Comparison of ENCODE assay signal across 7 cellular contexts in the genomic region with DNA sequence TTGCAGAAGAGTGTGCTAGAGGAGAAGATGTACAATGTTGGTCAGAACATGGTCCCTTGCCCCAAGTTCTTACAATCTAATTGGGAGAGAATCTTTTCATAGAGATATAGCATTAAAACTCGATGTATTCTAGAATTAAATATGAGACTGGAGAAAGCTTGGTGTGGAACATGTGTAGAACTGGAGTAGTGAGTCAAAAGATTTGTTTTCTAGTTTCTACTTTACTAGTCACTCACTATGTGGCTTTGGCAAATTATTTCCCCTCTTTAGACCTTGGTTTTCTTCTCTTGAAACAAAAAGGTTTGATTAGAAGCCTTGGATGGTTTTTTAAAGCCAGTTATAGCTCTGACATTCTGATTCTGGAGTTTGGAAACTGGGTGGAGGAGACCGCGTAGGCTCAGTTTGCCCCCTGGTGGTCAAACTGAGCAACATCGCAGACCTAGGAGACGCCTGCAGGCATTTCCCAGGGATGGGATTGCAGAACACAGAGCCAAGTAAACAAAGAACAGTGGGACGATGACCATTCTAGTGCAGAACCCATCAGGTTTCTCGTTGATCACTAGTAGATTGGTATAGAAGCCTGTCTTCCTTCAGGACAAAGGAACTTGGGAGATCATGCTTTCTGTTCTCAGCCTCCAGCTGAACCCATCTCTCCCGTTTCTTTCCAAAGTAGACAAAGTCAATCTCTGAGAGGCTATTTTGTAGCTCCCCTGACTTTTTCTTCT. TPM values are rescaled to one million over a fixed set of nuclear protein-coding genes. Genes with fewer than 3 reads are reported as not detected.
A peak's percentile ranks its signal among the peaks of the same experiment; 100 is the strongest.
DNase-seq lines count a peak whose midpoint lies in the region; TF ChIP-seq lines count a peak whose summit lies in the region.

No MANE protein-coding gene starts in this region.

- no peaks in the 10 kb centered on the region for H3K4me1 Mint-ChIP-seq in MCF 10A (ENCODE audit: insufficient read depth, unreplicated experiment)

- no peak overlapping the region for H3K27ac ChIP-seq in SK-N-MC

- no peak overlapping the region for H3K9ac ChIP-seq in SK-N-MC (ENCODE audit: insufficient read length)

- no peaks in the 10 kb centered on the region for H3K36me3 Mint-ChIP-seq in MCF 10A (ENCODE audit: insufficient read depth, unreplicated experiment)

- intact Hi-C loops in MCF 10A (cut with micrococcal nuclease), result loop anchor here (5.0 kb wide), 1 partner anchor 287 kb away; no protein-coding TSS in a partner anchor

- BruUV-seq in MCF 10A (replicated peaks; lab: Mats Ljungman, UMichigan), result no TSS peak

- no peaks in the 10 kb centered on the region for H3K9me3 Mint-ChIP-seq in MCF 10A (ENCODE audit: unreplicated experiment)

- H3K36me3 ChIP-seq in SK-N-MC (ENCODE audit: insufficient read depth, low read length), result no peaks in the 10 kb centered on the region

- H3K27me3 Mint-ChIP-seq in MCF 10A (ENCODE audit: insufficient read depth, unreplicated experiment), result no peaks in the 10 kb centered on the region

- peak; percentile 81 for TF ChIP-seq CTCF in MCF 10A (IDR thresholded peaks at IDR 0.05; ENCODE audit: unreplicated experiment)

- in situ Hi-C loops in KBM-7 (cut with MboI; ENCODE audit: low pct_unique_long_range_greater_than_20kb, low sequenced_read_pairs), result no loop called here

- H3K27ac Mint-ChIP-seq in MCF 10A (ENCODE audit: low read depth, unreplicated experiment), result no peak overlapping the region

- CTCF ChIA-PET in MCF 10A (lab: Yijun Ruan, JAX), result interaction anchor here (0.5 to 3.0 kb wide), 22 partner anchors 8 to 285 kb away, joined by 3 to 21 read pairs (median 4); no protein-coding TSS in a partner anchor

- no peak overlapping the region for H3K4me3 Mint-ChIP-seq in MCF 10A (ENCODE audit: unreplicated experiment)

- DNase-seq in GDM1 (lab: John Stamatoyannopoulos, UW), result peak; percentile 33
- DNase-seq in KBM-7, result peak; percentile 77
- DNase-seq in SK-N-MC (ENCODE audit: low read depth, low spot score), result peak; percentile 53
- peak; percentile 79 for DNase-seq in MCF 10A (ENCODE audit: unreplicated experiment)
- DNase-seq in inferior parietal cortex (ENCODE audit: extremely low spot score), result peak; percentile 74
- peak; percentile 21 to 24 for DNase-seq in stimulated activated CD4-positive, alpha-beta T cell treated with anti-CD3 and anti-CD28 coated beads, Interleukin-4, amount 100 ng/mL, for 4 hours
- no peak for DNase-seq in OCI-M2 (lab: John Stamatoyannopoulos, UW; ENCODE audit: unreplicated experiment)

- POLR2A ChIA-PET in MCF 10A (lab: Yijun Ruan, JAX), result interaction anchor here (0.6 to 1.4 kb wide), 5 partner anchors 11 to 130 kb away, joined by 3 to 4 read pairs (median 3); no protein-coding TSS in a partner anchor

- no peaks in the 10 kb centered on the region for H3K9me3 ChIP-seq in SK-N-MC (ENCODE audit: low read depth, low read length)

- H3K4me3 ChIP-seq in SK-N-MC, result no peak overlapping the region; the same call in 1 of the 2 replicates

RNA-seq across cellular contexts. Expression of a gene that starts 8.5 kb away (rescaled TPM):
- not detected in 2 replicates for total RNA-seq in MCF 10A (2022)

RNA-seq across cellular contexts. Expression of a gene that starts 8.9 kb away (rescaled TPM):
- 15.0 and 18.0 TPM in 2 replicates for total RNA-seq in MCF 10A (2022)
